Comparison of ENCODE assay signal across 14 cellular contexts in the genomic region with DNA sequence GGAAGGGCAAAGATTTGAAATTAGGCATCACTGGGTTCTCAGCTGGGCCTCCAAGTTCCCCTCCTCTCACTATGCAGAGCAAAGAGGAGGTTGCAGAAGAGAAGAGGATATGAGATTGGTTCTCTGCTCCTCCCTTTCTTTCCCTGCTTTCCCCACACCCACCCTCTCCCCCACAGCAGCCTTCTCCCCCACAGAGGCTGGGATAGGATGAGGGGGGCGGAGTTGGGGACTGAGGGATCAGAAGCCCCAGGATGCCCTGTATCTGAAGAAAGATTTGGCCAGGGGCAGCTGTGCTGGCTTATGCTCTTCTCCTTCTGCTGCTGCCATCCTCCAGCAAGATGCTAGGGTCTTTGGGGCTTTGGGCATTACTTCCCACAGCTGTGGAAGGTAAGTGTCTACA. TPM values are rescaled to one million over a fixed set of nuclear protein-coding genes. Genes with fewer than 3 reads are reported as not detected.
"Had no signal": no experiment of that assay in that cellular context is flagged by ENCODE, and none has a peak within 500 bp of the region (broad histone marks: within the 10 kb centered on the region; RNA-seq: fewer than 3 reads in every experiment).

AMHR2 (plus strand) TSS at position 259 of the 400 bp plus-strand sequence; CDS start at position 339, 80 bp downstream.

- H3K36me3 ChIP-seq: lower lobe of right lung, tibial artery, vagina had no signal

- H3K9me3 ChIP-seq: lower lobe of right lung, mucosa of descending colon, tibial artery, vagina had no signal

- H3K4me3 ChIP-seq: lower lobe of right lung, mucosa of descending colon, tibial artery, vagina had no signal

- H3K27ac ChIP-seq: lower lobe of right lung, tibial artery, vagina had no signal

- ATAC-seq: activated CD4-positive, alpha-beta T cell treated with anti-CD3 and anti-CD28 coated beads for 36 hours; esophagus mucosa; lower lobe of right lung; mucosa of descending colon; naive thymus-derived CD8-positive, alpha-beta T cell had no signal

- H3K36me3 Mint-ChIP-seq: brain; naive thymus-derived CD8-positive, alpha-beta T cell had no signal

- H3K27me3 Mint-ChIP-seq: activated CD4-positive, alpha-beta T cell treated with anti-CD3 and anti-CD28 coated beads for 36 hours; naive thymus-derived CD8-positive, alpha-beta T cell had no signal

- H3K4me3 Mint-ChIP-seq: activated CD4-positive, alpha-beta T cell treated with anti-CD3 and anti-CD28 coated beads for 36 hours; brain; naive thymus-derived CD8-positive, alpha-beta T cell had no signal

- H3K27me3 ChIP-seq: tibial artery, vagina had no signal

- H3K9me3 Mint-ChIP-seq: brain; naive thymus-derived CD8-positive, alpha-beta T cell had no signal

- H3K27ac Mint-ChIP-seq: activated CD4-positive, alpha-beta T cell treated with anti-CD3 and anti-CD28 coated beads for 36 hours; naive thymus-derived CD8-positive, alpha-beta T cell had no signal

- DNase-seq: activated CD4-positive, alpha-beta T cell treated with anti-CD3 and anti-CD28 coated beads for 36 hours; activated CD8-positive, alpha-beta memory T cell treated with anti-CD3 and anti-CD28 coated beads for 24 hours; activated naive CD4-positive, alpha-beta T cell treated with anti-CD3 and anti-CD28 coated beads, Interleukin-2, amount 50 U/mL, for 16 hours; lower lobe of right lung; mucosa of descending colon; naive thymus-derived CD8-positive, alpha-beta T cell; stimulated activated CD4-positive, alpha-beta T cell treated with anti-CD3 and anti-CD28 coated beads, Interleukin-15, amount 100 ng/mL, for 24 hours; stimulated activated CD4-positive, alpha-beta T cell treated with anti-CD3 and anti-CD28 coated beads, Interleukin-4, amount 100 ng/mL, for 24 hours; T-helper 9 cell had no signal

RNA-seq across cellular contexts. Expression of gene AMHR2, which starts in this region (rescaled TPM):
- total RNA-seq: activated CD4-positive, alpha-beta T cell treated with anti-CD3 and anti-CD28 coated beads for 36 hours; esophagus mucosa; naive thymus-derived CD8-positive, alpha-beta T cell; osteoblast had no signal
- polyA plus RNA-seq: naive thymus-derived CD8-positive, alpha-beta T cell had no signal
